In the genomic region with DNA sequence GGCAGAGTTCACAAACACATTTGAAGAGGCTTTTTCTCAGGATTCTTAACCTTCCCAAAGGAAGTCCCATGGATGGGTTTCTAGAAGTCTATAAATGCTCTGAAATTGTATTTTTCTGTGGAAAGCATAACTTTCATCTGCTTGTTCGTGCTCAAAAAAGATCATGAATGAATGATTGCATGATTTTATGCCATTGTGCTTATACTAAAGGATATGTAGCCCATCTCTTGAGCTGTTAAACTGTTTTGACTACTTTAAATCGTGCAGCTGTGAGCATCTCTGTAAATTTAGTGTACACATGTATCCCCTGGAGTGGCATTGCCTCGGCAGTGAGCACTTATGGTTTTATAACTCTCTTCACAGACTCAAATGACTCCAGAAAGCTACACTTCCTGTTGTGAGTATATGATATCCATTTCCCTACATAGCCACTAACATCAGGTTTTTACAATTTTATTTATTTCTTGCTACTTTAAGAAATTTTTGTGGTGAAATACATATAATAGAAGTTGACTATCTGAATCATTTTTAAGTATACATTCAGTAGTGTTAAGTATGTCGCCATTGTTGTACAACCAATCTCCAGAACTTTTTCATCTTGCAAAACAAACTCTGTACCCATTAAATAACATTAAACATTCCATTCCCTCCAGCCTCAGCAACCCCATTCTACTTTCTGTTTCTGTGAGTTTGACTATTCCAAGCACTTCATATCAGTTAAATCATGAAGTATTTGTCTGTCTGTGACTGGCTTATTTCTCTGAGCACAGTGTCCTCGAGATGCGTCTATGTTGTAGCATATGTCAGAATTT, we compare ENCODE assay signal across 8 cellular contexts. TPM values are rescaled to one million over a fixed set of nuclear protein-coding genes. Genes with fewer than 3 reads are reported as not detected.
DNase-seq lines count a peak whose midpoint lies in the region; ATAC-seq, FAIRE-seq and TF ChIP-seq lines count a peak whose summit lies in the region.

No MANE protein-coding gene starts in this region.

- H3K4me3 ChIP-seq in K562: no peak overlapping the region

- peak overlapping the region in 1 of 2 experiments; percentile 47; a peak in 3 of 4 replicates for H3K9ac ChIP-seq in K562 (ENCODE audit: insufficient read depth in 1 of 2, low read depth in 2 of 2, low read length in 2 of 2)

- no peak for TF ChIP-seq RAD21 in K562 (CRISPR knock-in tag; conservative IDR thresholded peaks at IDR 0.05 in 1 of 2, IDR thresholded peaks at IDR 0.05 in 1 of 2)

- no peak for FAIRE-seq in K562 (lab: Jason Lieb, UNC)

- peak overlapping the region; percentile 7 for H3K4me3 Mint-ChIP-seq in mesothelial cell of epicardium

- peak overlapping the region; percentile 89 for H3K27ac Mint-ChIP-seq in mesothelial cell of epicardium

- CTCF ChIA-PET in K562 (lab: Yijun Ruan, JAX; ENCODE audit: low intra/inter-chr PET ratio): no interaction called here

- H3K36me3 Mint-ChIP-seq in mesothelial cell of epicardium: peaks cover 24% of the 10 kb centered on the region

- in situ Hi-C loops in ACHN (cut with HindIII; ENCODE audit: low pct_ligation_motif_present, low pct_unique_long_range_greater_than_20kb, low sequenced_read_pairs) (no loop called here), K562 (cut with MboI) (no loop called here)

- H3K27me3 ChIP-seq in K562 (ENCODE audit: control insufficient read depth in 2 of 2, insufficient read depth in 2 of 2, low read length in 2 of 2): no peaks in the 10 kb centered on the region

- peaks cover 75% of the 10 kb centered on the region for H3K36me3 ChIP-seq in K562 (ENCODE audit: control insufficient read depth, insufficient read depth, low read length)

- peaks cover 36% of the 10 kb centered on the region for H4K20me1 ChIP-seq in K562 (replicated peaks; ENCODE audit: control insufficient read depth, insufficient read depth, low read length)

- H3K4me2 ChIP-seq in K562 (ENCODE audit: insufficient read depth, low read length): peak overlapping the region; percentile 67

- H3K9me1 ChIP-seq in K562 (ENCODE audit: control insufficient read depth, insufficient read depth, low read length): no peaks in the 10 kb centered on the region

- DNase-seq in ACHN (peak; percentile 47), HT-29 (ENCODE audit: low spot score) (peak; percentile 75), K562 (ENCODE audit: extremely low read depth in 1 of 4, low spot score in 3 of 4) (peak in 1 of 4 experiments; percentile 44), mesothelial cell of epicardium (ENCODE audit: low spot score in 2 of 2, unreplicated experiment in 2 of 2) (no peak), NCI-H526 (lab: John Stamatoyannopoulos, UW) (no peak), NCI-H2196 treated with DMSO at 0.1 percent for 48 hours (lab: John Stamatoyannopoulos, UW; ENCODE audit: unreplicated experiment) (no peak), iPS-NIHi7 (ENCODE audit: extremely low spot score) (no peak), DMS153 treated with DMSO at 0.1 percent for 48 hours (lab: John Stamatoyannopoulos, UW; ENCODE audit: unreplicated experiment) (no peak)

- H3K27ac ChIP-seq in K562 (ENCODE audit: extremely low read depth, low read depth, low read length): peak overlapping the region; percentile 98

- H2AFZ ChIP-seq in K562 (ENCODE audit: low read depth, low read length): no peak overlapping the region

- BruUV-seq in K562 (replicated peaks; lab: Mats Ljungman, UMichigan): no TSS peak

- no peaks in the 10 kb centered on the region for H3K27me3 Mint-ChIP-seq in mesothelial cell of epicardium (ENCODE audit: low read depth)

- no peak for TF ChIP-seq CTCF in K562 (IDR thresholded peaks at IDR 0.05 in 2 of 3, conservative IDR thresholded peaks at IDR 0.05 in 1 of 3; ENCODE audit: insufficient read depth in 2 of 3, low read depth in 1 of 3, low read length in 3 of 3)
- no peak for TF ChIP-seq CTCF in mesothelial cell of epicardium (IDR thresholded peaks at IDR 0.05; ENCODE audit: unreplicated experiment)

- H3K9me3 Mint-ChIP-seq in mesothelial cell of epicardium: no peaks in the 10 kb centered on the region

- H3K4me1 ChIP-seq in K562 (replicated peaks in 1 of 2; ENCODE audit: control insufficient read depth in 2 of 2, insufficient read depth in 2 of 2, low read length in 2 of 2): peaks cover 0 to 35% of the 10 kb centered on the region in 2 experiments; a peak in 3 of 5 replicates

- H3K4me1 Mint-ChIP-seq in mesothelial cell of epicardium: peaks cover 54% of the 10 kb centered on the region

- POLR2A ChIA-PET in K562 (lab: Yijun Ruan, JAX): interaction anchor here (0.5 to 17.3 kb wide), 13 partner anchors 11 to 263 kb away, joined by 3 to 1349 read pairs (median 4); a partner anchor contains a TSS

- no peak for ATAC-seq in K562

- intact Hi-C loops in K562 (cut with micrococcal nuclease): no loop called here

- no peak for TF ChIP-seq EP300 in K562 (IDR thresholded peaks at IDR 0.05; ENCODE audit: low read length)

- H3K79me2 ChIP-seq in K562 (ENCODE audit: control insufficient read depth, insufficient read depth, low read length): peaks cover 97% of the 10 kb centered on the region

- H3K9me3 ChIP-seq in K562 (replicated peaks; ENCODE audit: control insufficient read depth, insufficient read depth, low read depth, low read length): no peaks in the 10 kb centered on the region

- peak; percentile 14 for TF ChIP-seq POLR2A in K562 (conservative IDR thresholded peaks at IDR 0.05)

- 44% methylated on average over 6 of the region's 6 CpGs for WGBS in K562 (ENCODE audit: insufficient coverage, low coverage, missing lambda C conversion rate)

TF ChIP-seq in K562, 482 proteins besides CTCF, POLR2A, EP300 and RAD21 (continues in another document):
- TF ChIP-seq SMAD3 (CRISPR knock-in tag; conservative IDR thresholded peaks at IDR 0.05): no peak

RNA-seq across cellular contexts. Expression of a gene that starts 8.0 kb away (rescaled TPM):
- total RNA-seq in HT-29 (2014; rRNA removed; shearing (Covaris generic)): 50.1 and 61.5 TPM in 2 replicates
- total RNA-seq in K562 (2011; cell fraction: chromatin; rRNA removed; ENCODE audit: low replicate concordance): 684 and 1,510 TPM in 2 replicates
- total RNA-seq in K562 (2011; cell fraction: nucleolus; rRNA removed): 291 and 321 TPM in 2 replicates
- total RNA-seq in K562 (2011; cell fraction: nucleoplasm; rRNA removed): 737 and 1,283 TPM in 2 replicates
- total RNA-seq in K562 (2014; rRNA removed) (15.2 and 20.1 TPM in 2 replicates), K562 (2014; rRNA removed; fragmentation: Illumina TruSeq; extraction: Trizol) (62.8 and 76.9 TPM in 2 replicates), K562 (2015; rRNA removed; fragmentation: Illumina TruSeq; extraction: Trizol) (26.3 and 31.5 TPM in 2 replicates), K562 (2021) (129 and 208 TPM in 2 replicates), mesothelial cell of epicardium (236 to 269 TPM (median 246 TPM) in 3 replicates)
- polyA plus RNA-seq in K562 (2011; rRNA removed) (56.2 and 171 TPM in 2 replicates), K562 (2014; fragmentation: Illumina TruSeq; extraction: Trizol) (137 and 146 TPM in 2 replicates), K562 (2014; fragmentation: Nextera tagmentation; extraction: Ambion mirVana) (10 to 100 TPM; 22.8 to 30.1 TPM), K562 (2014; rRNA removed) (382 and 389 TPM in 2 replicates)
- polyA plus RNA-seq in K562 (2011; cell fraction: cytosol; rRNA removed): 45.5 and 49.2 TPM in 2 replicates
- 234 and 651 TPM in 2 replicates for polyA plus RNA-seq in K562 (2011; cell fraction: nucleus; rRNA removed)
- 312 and 328 TPM in 2 replicates for polyA plus RNA-seq in K562 (2012)
- polyA minus RNA-seq in K562 (2011; rRNA and poly(A)+ RNA removed): 92.6 and 137 TPM in 2 replicates
- 19.9 and 35.6 TPM in 2 replicates for polyA minus RNA-seq in K562 (2011; cell fraction: cytosol; rRNA and poly(A)+ RNA removed)
- 168 and 220 TPM in 2 replicates for polyA minus RNA-seq in K562 (2011; cell fraction: nucleus; rRNA and poly(A)+ RNA removed)

RNA-seq across cellular contexts. Expression of a gene that starts 44.2 kb away (rescaled TPM):
- 102 and 106 TPM in 2 replicates for total RNA-seq in HT-29 (2014; rRNA removed; shearing (Covaris generic))
- total RNA-seq in K562 (2011; cell fraction: chromatin; rRNA removed; ENCODE audit: low replicate concordance): 28.5 and 83.6 TPM in 2 replicates
- 89.6 and 96.9 TPM in 2 replicates for total RNA-seq in K562 (2011; cell fraction: nucleolus; rRNA removed)
- total RNA-seq in K562 (2011; cell fraction: nucleoplasm; rRNA removed): 32.8 and 36.5 TPM in 2 replicates
- 34.6 and 46.5 TPM in 2 replicates for total RNA-seq in K562 (2014; rRNA removed)
- 6.2 and 8.6 TPM in 2 replicates for total RNA-seq in K562 (2014; rRNA removed; fragmentation: Illumina TruSeq; extraction: Trizol)
- 15.0 and 15.8 TPM in 2 replicates for total RNA-seq in K562 (2015; rRNA removed; fragmentation: Illumina TruSeq; extraction: Trizol)
- total RNA-seq in K562 (2021): 44.2 and 54.5 TPM in 2 replicates
- polyA plus RNA-seq in K562 (2011; rRNA removed): 16.0 and 19.9 TPM in 2 replicates
- 24.0 and 43.0 TPM in 2 replicates for polyA plus RNA-seq in K562 (2011; cell fraction: cytosol; rRNA removed)
- 25.1 and 46.6 TPM in 2 replicates for polyA plus RNA-seq in K562 (2011; cell fraction: nucleus; rRNA removed)
- polyA plus RNA-seq in K562 (2012): 21.4 and 22.5 TPM in 2 replicates
- 12.0 and 19.4 TPM in 2 replicates for polyA plus RNA-seq in K562 (2014; fragmentation: Illumina TruSeq; extraction: Trizol)
- polyA plus RNA-seq in K562 (2014; fragmentation: Nextera tagmentation; extraction: Ambion mirVana): 1 to 10 TPM; 4.5 to 5.0 TPM
- polyA plus RNA-seq in K562 (2014; rRNA removed): 33.4 and 41.7 TPM in 2 replicates
- 8.4 and 13.5 TPM in 2 replicates for polyA minus RNA-seq in K562 (2011; rRNA and poly(A)+ RNA removed)
- 21.0 and 21.1 TPM in 2 replicates for polyA minus RNA-seq in K562 (2011; cell fraction: cytosol; rRNA and poly(A)+ RNA removed)
- polyA minus RNA-seq in K562 (2011; cell fraction: nucleus; rRNA and poly(A)+ RNA removed): 28.1 and 34.6 TPM in 2 replicates
- 23.5 to 26.4 TPM (median 25.0 TPM) in 3 replicates for total RNA-seq in mesothelial cell of epicardium

RNA-seq across cellular contexts. Expression of a gene that starts 48.2 kb away (rescaled TPM):
- 5.8 and 8.8 TPM in 2 replicates for total RNA-seq in HT-29 (2014; rRNA removed; shearing (Covaris generic))
- total RNA-seq in K562 (2011; cell fraction: chromatin; rRNA removed; ENCODE audit: low replicate concordance): 2.5 and 2.9 TPM in 2 replicates
- 2.7 and 3.6 TPM in 2 replicates for total RNA-seq in K562 (2011; cell fraction: nucleolus; rRNA removed)
- 2.3 and 2.7 TPM in 2 replicates for total RNA-seq in K562 (2011; cell fraction: nucleoplasm; rRNA removed)
- total RNA-seq in K562 (2014; rRNA removed) (0.82 and 2.3 TPM in 2 replicates), K562 (2014; rRNA removed; fragmentation: Illumina TruSeq; extraction: Trizol) (0.55 and 0.57 TPM in 2 replicates), K562 (2015; rRNA removed; fragmentation: Illumina TruSeq; extraction: Trizol) (0.40 and 0.45 TPM in 2 replicates), K562 (2021) (0.92 and 2.2 TPM in 2 replicates), mesothelial cell of epicardium (3.9 to 4.7 TPM (median 4.7 TPM) in 3 replicates)
- polyA plus RNA-seq in K562 (2011; rRNA removed) (0.61 and 0.81 TPM in 2 replicates), K562 (2014; fragmentation: Illumina TruSeq; extraction: Trizol) (0.51 and 0.68 TPM in 2 replicates), K562 (2014; fragmentation: Nextera tagmentation; extraction: Ambion mirVana) (under 1 TPM; 0.15 to 0.34 TPM), K562 (2014; rRNA removed) (0.93 and 1.1 TPM in 2 replicates)
- polyA plus RNA-seq in K562 (2011; cell fraction: cytosol; rRNA removed): 0.49 and 0.85 TPM in 2 replicates
- polyA plus RNA-seq in K562 (2011; cell fraction: nucleus; rRNA removed): 1.2 and 3.9 TPM in 2 replicates
- polyA plus RNA-seq in K562 (2012): 1.3 and 1.4 TPM in 2 replicates
- polyA minus RNA-seq in K562 (2011; rRNA and poly(A)+ RNA removed): 0.35 and 0.42 TPM in 2 replicates
- polyA minus RNA-seq in K562 (2011; cell fraction: cytosol; rRNA and poly(A)+ RNA removed): 0.76 and 0.91 TPM in 2 replicates
- 0.40 and 0.56 TPM in 2 replicates for polyA minus RNA-seq in K562 (2011; cell fraction: nucleus; rRNA and poly(A)+ RNA removed)

Comparison
In these comparisons a context has a peak if more than half of its experiments do, and no peak if none do; other contexts are left out.
1. DNase-seq: peak in ACHN (single experiment) and HT-29 (single experiment); none in mesothelial cell of epicardium (0 of 2), NCI-H526 (0 of 2), NCI-H2196 treated with DMSO at 0.1 percent for 48 hours (single experiment), iPS-NIHi7 (single experiment) and DMS153 treated with DMSO at 0.1 percent for 48 hours (single experiment).